23 cellular contexts compared by ENCODE assay signal in the genomic region with DNA sequence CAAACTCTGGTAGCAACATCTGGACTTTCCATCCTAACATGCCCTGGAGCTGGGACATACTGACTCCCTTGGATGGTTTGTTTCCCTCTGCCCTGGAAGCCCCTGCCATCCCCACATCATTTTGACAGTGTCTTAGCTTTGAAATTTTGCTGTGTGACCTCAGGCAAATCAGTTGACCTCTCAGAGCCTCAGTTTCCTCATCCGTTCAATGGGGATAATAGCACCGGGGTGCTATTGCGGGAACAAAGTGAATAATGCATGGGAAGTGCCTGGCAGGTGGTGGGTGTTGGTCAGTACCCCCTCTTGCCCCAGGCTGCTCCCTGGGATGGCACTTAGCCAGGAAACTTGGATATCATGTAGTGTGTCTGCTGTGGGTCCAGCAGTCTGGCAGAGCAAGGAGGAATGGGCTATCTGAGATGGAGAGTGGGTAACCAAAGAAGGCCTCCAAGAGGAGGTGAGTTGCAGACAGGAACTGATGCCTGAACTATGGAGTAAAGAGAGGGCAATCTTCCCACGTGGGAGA.
A peak's percentile ranks its signal among the peaks of the same experiment; 100 is the strongest.
DNase-seq lines count a peak whose midpoint lies in the region; ATAC-seq, FAIRE-seq and TF ChIP-seq lines count a peak whose summit lies in the region.
"Had no signal": no experiment of that assay in that cellular context is flagged by ENCODE, and none has a peak within 500 bp of the region (broad histone marks: within the 10 kb centered on the region; RNA-seq: fewer than 3 reads in every experiment).

No MANE protein-coding gene starts in this region.

- TF ChIP-seq CTCF in A549 (IDR thresholded peaks at IDR 0.05) (no peak), PC-9 (conservative IDR thresholded peaks at IDR 0.05) (no peak)

- CTCF ChIA-PET in A549 (lab: Yijun Ruan, JAX) (interaction anchor here (0.6 to 1.3 kb wide), 4 partner anchors 16 to 869 kb away, joined by 3 to 4 read pairs (median 3); no protein-coding TSS in a partner anchor), PC-9 (lab: Charles Lee) (no interaction called here)

- no peak for TF ChIP-seq POLR2A in A549 (IDR thresholded peaks at IDR 0.05; ENCODE audit: low read length)

- no peak for TF ChIP-seq EP300 in A549 (IDR thresholded peaks at IDR 0.05)

- H3K4me1 ChIP-seq in A549 (peaks cover 83% of the 10 kb centered on the region), PC-9 (replicated peaks; ENCODE audit: insufficient read depth) (peaks cover 94% of the 10 kb centered on the region), neuronal stem cell (ENCODE audit: control insufficient read depth in 2 of 2, insufficient read depth in 1 of 2, low read depth in 1 of 2, low read length in 2 of 2) (peaks cover 26 to 34% of the 10 kb centered on the region in 2 donors)

- H3K27me3 ChIP-seq in PC-9 (ENCODE audit: insufficient read depth, low read depth), result no peaks in the 10 kb centered on the region
- peaks cover 0 to 7% (median 0%) of the 10 kb centered on the region in 3 experiments for H3K27me3 ChIP-seq in neuronal stem cell (ENCODE audit: control insufficient read depth in 3 of 3, insufficient read depth in 3 of 3, low read depth in 1 of 3, low read length in 3 of 3)
- H3K27me3 ChIP-seq: MG63 had no signal

- no peak overlapping the region for H3K4ac ChIP-seq in neuronal stem cell (ENCODE audit: low read length)

- ATAC-seq in A549 (no peak), GM18870 (IDR thresholded peaks at IDR 0.05; ENCODE audit: unreplicated experiment) (no peak)
- ATAC-seq: GM23338 had no signal

- H3K4me1 Mint-ChIP-seq in dendritic cell treated with granulocyte-macrophage colony-stimulating factor and Interleukin-4, amounts not matched to agents 40 ng/mL and 50 ng/mL, for 4 days (ENCODE audit: low read depth), result peaks cover 88% of the 10 kb centered on the region

- no peak overlapping the region for H3K18ac ChIP-seq in neuronal stem cell (ENCODE audit: low read length)

- 88% methylated on average over 4 of the region's 4 CpGs for WGBS in A549 (ENCODE audit: missing lambda C conversion rate)
- WGBS in neuronal stem cell (ENCODE audit: extremely low coverage in 2 of 2, insufficient read length in 2 of 2, insufficient replicate concordance in 1 of 2), 2 donors, result no CpG with 5 or more reads among the region's 4 CpGs

- H3K27ac Mint-ChIP-seq in dendritic cell treated with granulocyte-macrophage colony-stimulating factor and Interleukin-4, amounts not matched to agents 40 ng/mL and 50 ng/mL, for 4 days, result peak overlapping the region; percentile 39
- H3K27ac Mint-ChIP-seq: GM23338, HFFc6 had no signal

- no peak overlapping the region for H2AFZ ChIP-seq in PC-9
- H2AFZ ChIP-seq in neuronal stem cell (ENCODE audit: low read length), result no peak overlapping the region
- H2AFZ ChIP-seq: GM23338 had no signal

- H3K36me3 Mint-ChIP-seq in dendritic cell treated with granulocyte-macrophage colony-stimulating factor and Interleukin-4, amounts not matched to agents 40 ng/mL and 50 ng/mL, for 4 days (ENCODE audit: low read depth), result no peaks in the 10 kb centered on the region

- H4K20me1 ChIP-seq in PC-9 (ENCODE audit: insufficient read depth), result no peaks in the 10 kb centered on the region

- no peaks in the 10 kb centered on the region for H3K79me1 ChIP-seq in neuronal stem cell (ENCODE audit: low read depth, low read length)

- H3K9ac ChIP-seq in neuronal stem cell (ENCODE audit: low read depth, low read length, poor library complexity), result no peak overlapping the region
- H3K9ac ChIP-seq: KMS-11 had no signal

- H3K27ac ChIP-seq in A549 (peak overlapping the region; percentile 95 to 98), PC-9 (peak overlapping the region; percentile 21; the same call in 1 of the 2 replicates), neuronal stem cell (replicated peaks; ENCODE audit: low read length) (no peak overlapping the region)
- H3K27ac ChIP-seq: C4-2B, HL-60, KMS-11 had no signal

- H3K23ac ChIP-seq in neuronal stem cell (ENCODE audit: low read depth, low read length, poor library complexity), result no peak overlapping the region

- H2AK5ac ChIP-seq in neuronal stem cell (ENCODE audit: low read depth, low read length), result peak overlapping the region; percentile 84

- DNase-seq in A549 (ENCODE audit: low read depth in 1 of 2, low spot score in 1 of 2), result no peak
- no peak for DNase-seq in PC-9
- no peak for DNase-seq in neuronal stem cell (ENCODE audit: low spot score)
- DNase-seq in middle frontal gyrus (ENCODE audit: extremely low spot score, low spot score), result no peak
- DNase-seq in NCI-H2081 (lab: John Stamatoyannopoulos, UW), result no peak
- DNase-seq in SHP77 (lab: John Stamatoyannopoulos, UW), result no peak
- DNase-seq: DMS153, HFFc6, MG63, NCI-H1105, NCI-H187, NCI-H446, NCI-H748 treated with DMSO at 0.1 percent for 48 hours, Right ventricle myocardium superior had no signal

- H3K36me3 ChIP-seq in PC-9 (ENCODE audit: low read depth), result no peaks in the 10 kb centered on the region
- no peaks in the 10 kb centered on the region for H3K36me3 ChIP-seq in neuronal stem cell (replicated peaks in 1 of 2; ENCODE audit: control insufficient read depth in 2 of 2, insufficient read depth in 2 of 2, low read length in 2 of 2)
- H3K36me3 ChIP-seq: MG63 had no signal

- no peak overlapping the region for H2BK120ac ChIP-seq in neuronal stem cell (ENCODE audit: low read depth, low read length)

- no peak overlapping the region for H4K91ac ChIP-seq in neuronal stem cell (ENCODE audit: low read depth, low read length, poor library complexity)

- no peak for FAIRE-seq in A549 (lab: Jason Lieb, UNC)
- FAIRE-seq: A204.1, GM12891, GM19239 had no signal

- POLR2A ChIA-PET in A549 (lab: Yijun Ruan, JAX), result no interaction called here
- POLR2A ChIA-PET in PC-9 (lab: Charles Lee; ENCODE audit: unreplicated experiment), result interaction anchor here (0.5 to 0.6 kb wide), 2 partner anchors 83 to 460 kb away, joined by 3 to 4 read pairs; no protein-coding TSS in a partner anchor

- peaks cover 76% of the 10 kb centered on the region for H3F3A ChIP-seq in PC-9 (ENCODE audit: insufficient read depth, low read depth)

- H3K4me3 ChIP-seq in A549 (no peak overlapping the region), PC-9 (no peak overlapping the region), neuronal stem cell (ENCODE audit: low read length in 2 of 2) (no peak overlapping the region)
- H3K4me3 ChIP-seq: GM23338, MG63 had no signal

- H3K9me3 ChIP-seq in A549 (no peaks in the 10 kb centered on the region), PC-9 (ENCODE audit: insufficient read depth, low read depth) (no peaks in the 10 kb centered on the region), neuronal stem cell (replicated peaks in 1 of 2; ENCODE audit: control insufficient read depth in 2 of 2, insufficient read depth in 1 of 2, low read depth in 1 of 2, low read length in 2 of 2) (no peaks in the 10 kb centered on the region)
- H3K9me3 ChIP-seq: MG63 had no signal

- intact Hi-C loops in PC-9 (cut with micrococcal nuclease; ENCODE audit: unreplicated experiment), result no loop called here
- intact Hi-C loops in dendritic cell treated with granulocyte-macrophage colony-stimulating factor and Interleukin-4, amounts not matched to agents 40 ng/mL and 50 ng/mL, for 4 days (cut with micrococcal nuclease), result loop anchor here (5.0 kb wide), 1 partner anchor 36 kb away; no protein-coding TSS in a partner anchor

- H3K4me2 ChIP-seq in A549 (peak overlapping the region; percentile 23; the same call in 1 of the 3 replicates), PC-9 (peak overlapping the region; percentile 12; the same call in 1 of the 2 replicates), neuronal stem cell (ENCODE audit: insufficient read depth, low read length, poor library complexity, severe bottlenecking) (no peak overlapping the region)
- H3K4me2 ChIP-seq: GM23338, KMS-11 had no signal

- H3K4me3 Mint-ChIP-seq in dendritic cell treated with granulocyte-macrophage colony-stimulating factor and Interleukin-4, amounts not matched to agents 40 ng/mL and 50 ng/mL, for 4 days, result no peak overlapping the region
- H3K4me3 Mint-ChIP-seq: GM23338, HFFc6 had no signal

- no peaks in the 10 kb centered on the region for H3K9me2 ChIP-seq in PC-9 (ENCODE audit: insufficient read depth)

- no peak overlapping the region for H2BK12ac ChIP-seq in neuronal stem cell (ENCODE audit: low read length)

- H3K79me2 ChIP-seq in PC-9 (ENCODE audit: low read depth), result peaks cover 25% of the 10 kb centered on the region

- no peak for TF ChIP-seq RAD21 in A549 (conservative IDR thresholded peaks at IDR 0.05 in 1 of 2, IDR thresholded peaks at IDR 0.05 in 1 of 2)

- H3K27me3 Mint-ChIP-seq in dendritic cell treated with granulocyte-macrophage colony-stimulating factor and Interleukin-4, amounts not matched to agents 40 ng/mL and 50 ng/mL, for 4 days, result peaks cover 2% of the 10 kb centered on the region

- H3K9me3 Mint-ChIP-seq in dendritic cell treated with granulocyte-macrophage colony-stimulating factor and Interleukin-4, amounts not matched to agents 40 ng/mL and 50 ng/mL, for 4 days, result no peaks in the 10 kb centered on the region
- H3K9me3 Mint-ChIP-seq: GM23338, HFFc6 had no signal

- H4K8ac ChIP-seq in neuronal stem cell (ENCODE audit: low read depth, low read length), result no peak overlapping the region

- H2BK15ac ChIP-seq in neuronal stem cell (ENCODE audit: low read length), result peak overlapping the region; percentile 86

- no peak overlapping the region for H2BK5ac ChIP-seq in neuronal stem cell (ENCODE audit: low read length)

- BruUV-seq in PC-9 (replicated peaks; lab: Mats Ljungman, UMichigan), result no TSS peak

- H3K14ac ChIP-seq in neuronal stem cell (ENCODE audit: low read length), result peak overlapping the region; percentile 27

TF ChIP-seq in A549, 52 proteins besides CTCF, POLR2A, EP300 and RAD21 (continues in another document):
- no peak for TF ChIP-seq ZFP36 (IDR thresholded peaks at IDR 0.05; ENCODE audit: borderline replicate concordance, partially characterized antibody)
- no peak for TF ChIP-seq EHMT2 (IDR thresholded peaks at IDR 0.05; ENCODE audit: low read depth)
- TF ChIP-seq ESRRA (IDR thresholded peaks at IDR 0.05; ENCODE audit: borderline replicate concordance, low read length), result no peak
- no peak for TF ChIP-seq POLR2AphosphoS2 (conservative IDR thresholded peaks at IDR 0.05; ENCODE audit: low read length)
- no peak for TF ChIP-seq BCL3 (IDR thresholded peaks at IDR 0.05)
- TF ChIP-seq JUNB (IDR thresholded peaks at IDR 0.05), result no peak
- no peak for TF ChIP-seq CEBPB (IDR thresholded peaks at IDR 0.05)
- no peak for TF ChIP-seq PHF8 (IDR thresholded peaks at IDR 0.05; ENCODE audit: borderline replicate concordance, low read depth)
- TF ChIP-seq NFE2L2 (conservative IDR thresholded peaks at IDR 0.05; ENCODE audit: low read length), result no peak
- no peak for TF ChIP-seq GATA3 (IDR thresholded peaks at IDR 0.05; ENCODE audit: borderline replicate concordance)
